In genomic region chr15:55267401-55268053, GRCh38 we compare ENCODE assay signal across 8 cellular contexts. TPM values are rescaled to one million over a fixed set of nuclear protein-coding genes. Genes with fewer than 3 reads are reported as not detected.
DNase-seq lines count a peak whose midpoint lies in the region; ATAC-seq, FAIRE-seq and TF ChIP-seq lines count a peak whose summit lies in the region.

No MANE protein-coding gene starts in this region.

- peak; percentile 75 for DNase-seq in activated gamma-delta T cell treated with Interleukin-2 at 50 U/mL for 16 hours
- DNase-seq in lower lobe of right lung: peak; percentile 79
- DNase-seq in testis: peak; percentile 42
- no peak for DNase-seq in frontal cortex (ENCODE audit: low spot score in 2 of 2)
- DNase-seq in posterior vena cava (ENCODE audit: low spot score): no peak

- peaks cover 22% of the 10 kb centered on the region for H3K4me1 ChIP-seq in OCI-LY1 (ENCODE audit: insufficient read depth, low read length, severe bottlenecking)
- H3K4me1 ChIP-seq in lower lobe of right lung: peaks cover 14% of the 10 kb centered on the region
- H3K4me1 ChIP-seq in testis: no peaks in the 10 kb centered on the region

- TF ChIP-seq CTCF in OCI-LY1 (IDR thresholded peaks at IDR 0.05; ENCODE audit: low read length) (no peak), lower lobe of right lung (IDR thresholded peaks at IDR 0.05) (no peak), testis (IDR thresholded peaks at IDR 0.05) (no peak)

- no peaks in the 10 kb centered on the region for H3K36me3 ChIP-seq in OCI-LY1 (ENCODE audit: insufficient read depth, low read length)
- no peaks in the 10 kb centered on the region for H3K36me3 ChIP-seq in lower lobe of right lung
- H3K36me3 ChIP-seq in testis (ENCODE audit: low read depth, missing control alignments): no peaks in the 10 kb centered on the region

- 0 out of 2 replicates have a peak, but pooled peaks cover under 1% of the 10 kb centered on the region for H3K79me2 ChIP-seq in OCI-LY1 (ENCODE audit: insufficient read depth, low read length)

- peak overlapping the region; percentile 72 for H3K27ac ChIP-seq in OCI-LY1 (ENCODE audit: low read depth, low read length, poor library complexity, severe bottlenecking)
- H3K27ac ChIP-seq in lower lobe of right lung: peak overlapping the region; percentile 58
- no peak overlapping the region for H3K27ac ChIP-seq in testis

- H3F3A ChIP-seq in OCI-LY1 (ENCODE audit: insufficient read depth, low read length): no peaks in the 10 kb centered on the region

- H3K27me3 ChIP-seq in OCI-LY1 (ENCODE audit: insufficient read depth, low read length): no peaks in the 10 kb centered on the region
- no peaks in the 10 kb centered on the region for H3K27me3 ChIP-seq in lower lobe of right lung (ENCODE audit: low read depth)
- H3K27me3 ChIP-seq in testis: no peaks in the 10 kb centered on the region

- peak overlapping the region; percentile 66 for H3K9ac ChIP-seq in OCI-LY1 (ENCODE audit: low read length)

- peak overlapping the region; percentile 49 for H3K4me3 ChIP-seq in OCI-LY1 (ENCODE audit: low read depth, low read length, poor library complexity, severe bottlenecking)
- peak overlapping the region; percentile 7 for H3K4me3 ChIP-seq in lower lobe of right lung
- H3K4me3 ChIP-seq in testis: no peak overlapping the region

- peak overlapping the region; percentile 84 for H3K4me2 ChIP-seq in OCI-LY1 (ENCODE audit: low read length)

- no peak for FAIRE-seq in frontal cortex (lab: Jason Lieb, UNC)

- no peaks in the 10 kb centered on the region for H3K9me2 ChIP-seq in OCI-LY1 (ENCODE audit: low read depth, low read length)

- ATAC-seq in GM18499 (IDR thresholded peaks at IDR 0.05; ENCODE audit: insufficient read depth, unreplicated experiment) (peak; percentile 70), HG02798 (IDR thresholded peaks at IDR 0.05; ENCODE audit: poor library complexity, unreplicated experiment) (peak; percentile 78), lower lobe of right lung (peak; percentile 83 to 88)

- 78 to 80% methylated on average over 10 of the region's 10 CpGs for WGBS in testis, 2 donors

- peak overlapping the region; percentile 91 for H2AFZ ChIP-seq in OCI-LY1 (ENCODE audit: low read length)

- no peaks in the 10 kb centered on the region for H4K20me1 ChIP-seq in OCI-LY1 (ENCODE audit: insufficient read depth, low read length)

- H3K9me3 ChIP-seq in OCI-LY1 (ENCODE audit: low read length): no peaks in the 10 kb centered on the region
- no peaks in the 10 kb centered on the region for H3K9me3 ChIP-seq in lower lobe of right lung
- no peaks in the 10 kb centered on the region for H3K9me3 ChIP-seq in testis

- TF ChIP-seq POLR2A in testis (IDR thresholded peaks at IDR 0.05): no peak

- intact Hi-C loops in lower lobe of right lung (cut with DNase I): no loop called here
- intact Hi-C loops in testis (cut with DNase I; ENCODE audit: low total_unique reads): no loop called here
- intact Hi-C loops in posterior vena cava (cut with DNase I): no loop called here

RNA-seq across cellular contexts. Expression of gene RAB27A, which starts 22.1 kb away (rescaled TPM):
- 63.4 TPM for total RNA-seq in lower lobe of right lung
- 10 to 100 TPM; 13.1 to 13.7 TPM for total RNA-seq in testis
- 19.2 TPM for polyA plus RNA-seq in testis (ENCODE audit: insufficient read depth, low read depth, low replicate concordance)
- 8.2 TPM for total RNA-seq in frontal cortex
- total RNA-seq in posterior vena cava: 10 to 100 TPM; 40.6 to 59.3 TPM

RNA-seq across cellular contexts. Expression of gene PIGBOS1, which starts 51.4 kb away (rescaled TPM):
- total RNA-seq in lower lobe of right lung: 13.8 TPM
- 10 to 100 TPM; 10.3 to 12.9 TPM for total RNA-seq in testis
- polyA plus RNA-seq in testis (ENCODE audit: insufficient read depth, low read depth, low replicate concordance): 11.9 TPM
- 7.7 TPM for total RNA-seq in frontal cortex
- 1 to 10 TPM; 8.5 to 8.7 TPM for total RNA-seq in posterior vena cava

RNA-seq across cellular contexts. Expression of gene PIGB, which starts 51.5 kb away (rescaled TPM):
- 14.4 TPM for total RNA-seq in lower lobe of right lung
- 10 to 100 TPM; 13.7 to 14.3 TPM for total RNA-seq in testis
- polyA plus RNA-seq in testis (ENCODE audit: insufficient read depth, low read depth, low replicate concordance): 12.8 TPM
- total RNA-seq in frontal cortex: 6.1 TPM
- 10 to 100 TPM; 13.6 to 16.1 TPM for total RNA-seq in posterior vena cava

Comparison
In these comparisons a context has a peak if more than half of its experiments do, and no peak if none do; other contexts are left out.
1. H3K27ac ChIP-seq: peak in OCI-LY1 (single experiment) and lower lobe of right lung (single experiment); none in testis (0 of 2).
2. H3K4me3 ChIP-seq: peak in OCI-LY1 (single experiment) and lower lobe of right lung (single experiment); none in testis (0 of 2).
3. DNase-seq: peak in activated gamma-delta T cell treated with Interleukin-2 at 50 U/mL for 16 hours (single experiment), lower lobe of right lung (single experiment) and testis (single experiment); none in frontal cortex (0 of 2) and posterior vena cava (single experiment).
4. Peak in every context shown above with its lines, with median percentiles within 50 percentile points of each other: ATAC-seq.